Comparison of ENCODE assay signal across 1 cellular context in the genomic region with DNA sequence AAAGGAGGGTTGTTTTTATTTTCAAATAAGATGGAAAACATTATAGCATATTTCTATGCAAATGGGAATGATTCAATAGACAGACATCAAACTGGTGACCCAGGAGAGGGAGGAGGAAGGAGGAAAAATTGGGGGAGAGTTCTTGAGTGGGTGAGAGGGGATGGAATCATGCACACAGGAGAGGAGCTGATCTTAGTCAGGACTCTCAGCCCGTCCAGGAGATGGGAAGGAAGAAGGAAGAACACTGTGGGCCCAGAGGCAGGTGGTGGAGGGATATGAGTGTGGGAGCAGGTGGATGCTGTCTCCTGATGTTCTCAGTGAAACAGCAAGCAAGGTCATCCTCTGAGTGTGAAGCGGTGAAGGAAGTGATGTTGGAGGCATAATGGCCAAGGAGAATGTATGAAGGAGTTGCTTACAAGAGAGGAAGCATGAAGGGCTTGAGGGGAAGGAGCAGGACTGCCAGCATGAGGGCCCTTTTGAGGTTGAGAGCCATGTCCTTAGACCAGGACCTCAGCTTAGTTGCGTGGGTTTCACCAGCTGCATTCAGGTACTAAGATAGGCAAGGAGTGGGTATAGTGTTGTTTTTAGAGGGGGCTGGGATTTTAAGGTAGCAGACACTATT.
TF ChIP-seq lines count a peak whose summit lies in the region.

No MANE protein-coding gene starts in this region.

TF ChIP-seq in WTC11, 78 proteins besides CTCF, POLR2A, EP300 and RAD21 (continued from another document):
- TF ChIP-seq, protein P1, sequence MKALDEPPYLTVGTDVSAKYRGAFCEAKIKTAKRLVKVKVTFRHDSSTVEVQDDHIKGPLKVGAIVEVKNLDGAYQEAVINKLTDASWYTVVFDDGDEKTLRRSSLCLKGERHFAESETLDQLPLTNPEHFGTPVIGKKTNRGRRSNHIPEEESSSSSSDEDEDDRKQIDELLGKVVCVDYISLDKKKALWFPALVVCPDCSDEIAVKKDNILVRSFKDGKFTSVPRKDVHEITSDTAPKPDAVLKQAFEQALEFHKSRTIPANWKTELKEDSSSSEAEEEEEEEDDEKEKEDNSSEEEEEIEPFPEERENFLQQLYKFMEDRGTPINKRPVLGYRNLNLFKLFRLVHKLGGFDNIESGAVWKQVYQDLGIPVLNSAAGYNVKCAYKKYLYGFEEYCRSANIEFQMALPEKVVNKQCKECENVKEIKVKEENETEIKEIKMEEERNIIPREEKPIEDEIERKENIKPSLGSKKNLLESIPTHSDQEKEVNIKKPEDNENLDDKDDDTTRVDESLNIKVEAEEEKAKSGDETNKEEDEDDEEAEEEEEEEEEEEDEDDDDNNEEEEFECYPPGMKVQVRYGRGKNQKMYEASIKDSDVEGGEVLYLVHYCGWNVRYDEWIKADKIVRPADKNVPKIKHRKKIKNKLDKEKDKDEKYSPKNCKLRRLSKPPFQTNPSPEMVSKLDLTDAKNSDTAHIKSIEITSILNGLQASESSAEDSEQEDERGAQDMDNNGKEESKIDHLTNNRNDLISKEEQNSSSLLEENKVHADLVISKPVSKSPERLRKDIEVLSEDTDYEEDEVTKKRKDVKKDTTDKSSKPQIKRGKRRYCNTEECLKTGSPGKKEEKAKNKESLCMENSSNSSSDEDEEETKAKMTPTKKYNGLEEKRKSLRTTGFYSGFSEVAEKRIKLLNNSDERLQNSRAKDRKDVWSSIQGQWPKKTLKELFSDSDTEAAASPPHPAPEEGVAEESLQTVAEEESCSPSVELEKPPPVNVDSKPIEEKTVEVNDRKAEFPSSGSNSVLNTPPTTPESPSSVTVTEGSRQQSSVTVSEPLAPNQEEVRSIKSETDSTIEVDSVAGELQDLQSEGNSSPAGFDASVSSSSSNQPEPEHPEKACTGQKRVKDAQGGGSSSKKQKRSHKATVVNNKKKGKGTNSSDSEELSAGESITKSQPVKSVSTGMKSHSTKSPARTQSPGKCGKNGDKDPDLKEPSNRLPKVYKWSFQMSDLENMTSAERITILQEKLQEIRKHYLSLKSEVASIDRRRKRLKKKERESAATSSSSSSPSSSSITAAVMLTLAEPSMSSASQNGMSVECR (CRISPR knock-in tag; IDR thresholded peaks at IDR 0.05; ENCODE audit: borderline replicate concordance), result no peak
- no peak for TF ChIP-seq TEAD4 (CRISPR knock-in tag; IDR thresholded peaks at IDR 0.05)
TF ChIP-seq in WTC11: peak in this region for 0.
